ENCODE assay signal across 14 cellular contexts in genomic region chr13:59012731-59013130, GRCh38.
A peak's percentile ranks its signal among the peaks of the same experiment; 100 is the strongest.
DNase-seq lines count a peak whose midpoint lies in the region.
"Had no signal": no experiment of that assay in that cellular context is flagged by ENCODE, and none has a peak within 500 bp of the region (broad histone marks: within the 10 kb centered on the region; RNA-seq: fewer than 3 reads in every experiment).

No MANE protein-coding gene starts in this region.

- DNase-seq in NCI-H1417 (lab: John Stamatoyannopoulos, UW) (peak in 2 of 3 experiments; percentile 29 to 44), NCI-H1417 treated with DMSO at 0.1 percent for 48 hours (lab: John Stamatoyannopoulos, UW) (no peak), NCI-H2171 treated with DMSO at 0.1 percent for 48 hours (lab: John Stamatoyannopoulos, UW) (peak; percentile 99), iPS-NIHi11 (ENCODE audit: low spot score) (peak; percentile 33), retina (peak; percentile 6), T-helper 1 cell (no peak), islet precursor cell (no peak)
- no peak for DNase-seq in activated naive CD4-positive, alpha-beta T cell treated with Interleukin-2 at 50 U/mL for 16 hours
- DNase-seq: BE2C; CD4-positive, alpha-beta memory T cell; DMS79 treated with DMSO at 0.1 percent for 48 hours; NCI-H1092; NCI-H2227 treated with DMSO at 0.1 percent for 48 hours; NCI-H524 had no signal

Comparison
In these comparisons a context has a peak if more than half of its experiments do, and no peak if none do; other contexts are left out.
1. DNase-seq: peak in NCI-H1417 (2 of 3), NCI-H2171 treated with DMSO at 0.1 percent for 48 hours (single experiment), iPS-NIHi11 (single experiment) and retina (single experiment); none in NCI-H1417 treated with DMSO at 0.1 percent for 48 hours (single experiment), T-helper 1 cell (0 of 5), islet precursor cell (single experiment) and activated naive CD4-positive, alpha-beta T cell treated with Interleukin-2 at 50 U/mL for 16 hours (single experiment).